In the genomic region with DNA sequence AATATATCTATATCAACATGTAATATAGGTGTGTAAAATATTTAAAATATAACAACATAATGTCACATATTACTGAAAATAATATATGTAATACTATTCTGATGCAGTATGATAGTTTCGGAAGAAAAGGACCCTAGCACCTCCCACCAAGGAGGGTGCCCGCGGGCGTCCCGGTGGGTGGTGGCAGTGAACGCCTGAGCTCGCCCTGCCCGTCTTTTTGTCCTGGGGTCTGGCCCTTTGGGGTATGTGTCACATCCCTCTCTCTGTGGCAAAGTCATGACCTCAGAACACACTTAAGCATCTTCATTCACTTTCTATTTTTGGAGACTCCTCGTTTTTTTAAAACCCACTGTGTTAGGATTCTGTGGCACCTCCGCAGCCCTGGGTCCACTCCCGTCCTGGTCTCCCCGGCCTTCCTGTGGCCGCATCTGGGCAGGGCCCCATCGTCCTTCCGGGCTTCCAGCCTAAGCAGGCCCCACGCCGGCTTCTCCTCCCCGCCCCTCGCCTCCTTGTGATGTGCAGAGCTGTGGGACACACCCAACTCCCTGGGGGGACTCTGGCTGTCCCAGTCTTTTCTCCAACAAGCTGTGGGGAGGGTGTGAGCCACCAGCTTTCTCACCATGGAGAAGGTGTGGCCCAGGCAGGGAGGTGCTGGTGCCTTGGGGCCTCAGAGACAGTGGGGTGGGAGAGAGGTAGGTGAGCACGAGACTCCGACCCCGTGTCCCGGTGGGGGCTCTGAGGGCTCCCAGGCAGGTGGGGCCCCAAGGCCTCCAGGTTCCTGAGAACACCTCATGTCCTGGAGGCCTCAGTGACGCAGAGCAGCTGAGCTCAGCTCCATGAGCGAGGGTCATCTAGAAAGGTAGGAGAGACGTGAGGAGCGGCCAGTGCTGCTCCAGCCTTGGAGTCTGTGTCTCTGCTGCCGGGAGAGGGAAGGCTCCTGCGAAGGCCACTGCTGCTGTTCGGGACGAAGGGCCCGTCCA, we compare ENCODE assay signal across 11 cellular contexts. TPM values are rescaled to one million over a fixed set of nuclear protein-coding genes. Genes with fewer than 3 reads are reported as not detected.
DNase-seq lines count a peak whose midpoint lies in the region; ATAC-seq and TF ChIP-seq lines count a peak whose summit lies in the region.
"Had no signal": no experiment of that assay in that cellular context is flagged by ENCODE, and none has a peak within 500 bp of the region (broad histone marks: within the 10 kb centered on the region; RNA-seq: fewer than 3 reads in every experiment).

No MANE protein-coding gene starts in this region.

- no peak overlapping the region for H2AFZ ChIP-seq in osteoblast (ENCODE audit: low read length)

- peak overlapping the region; percentile 35 to 48 for H3K27ac Mint-ChIP-seq in natural killer cell
- peak overlapping the region in 1 of 2 donors; percentile 12 for H3K27ac Mint-ChIP-seq in natural killer cell treated with Interleukin-12 subunit alpha and Interleukin-12 subunit beta and Interleukin-15 and Interleukin-18, amount 100 ng/mL, for 72 hours
- peak overlapping the region in 2 of 8 donors; percentile 29 to 92 for H3K27ac Mint-ChIP-seq in CD8-positive, alpha-beta memory T cell
- H3K27ac Mint-ChIP-seq: activated CD4-positive, alpha-beta T cell treated with anti-CD3 and anti-CD28 coated beads for 36 hours had no signal

- H3K27me3 ChIP-seq in gastroesophageal sphincter, result no peaks in the 10 kb centered on the region
- no peaks in the 10 kb centered on the region for H3K27me3 ChIP-seq in osteoblast (ENCODE audit: insufficient read depth, low read length)
- no peaks in the 10 kb centered on the region for H3K27me3 ChIP-seq in vagina
- no peaks in the 10 kb centered on the region for H3K27me3 ChIP-seq in CD8-positive, alpha-beta memory T cell (ENCODE audit: insufficient read depth, low read length, poor library complexity, severe bottlenecking)

- CTCF ChIA-PET in CD8-positive, alpha-beta memory T cell (lab: Charles Lee), result interaction anchor here (1.4 to 1.7 kb wide), 2 partner anchors 30 to 40 kb away, joined by 3 to 4 read pairs; no protein-coding TSS in a partner anchor

- peaks cover 18 to 43% of the 10 kb centered on the region in 2 donors for H3K4me1 Mint-ChIP-seq in natural killer cell
- H3K4me1 Mint-ChIP-seq in natural killer cell treated with Interleukin-12 subunit alpha and Interleukin-12 subunit beta and Interleukin-15 and Interleukin-18, amount 100 ng/mL, for 72 hours (ENCODE audit: low read depth in 2 of 2), result peaks cover 13 to 24% of the 10 kb centered on the region in 2 donors
- H3K4me1 Mint-ChIP-seq in CD8-positive, alpha-beta memory T cell, result peaks cover 10 to 21% (median 12%) of the 10 kb centered on the region in 3 donors
- H3K4me1 Mint-ChIP-seq: activated CD4-positive, alpha-beta T cell treated with anti-CD3 and anti-CD28 coated beads for 36 hours had no signal

- intact Hi-C loops in natural killer cell (cut with micrococcal nuclease) (no loop called here), vagina (cut with DNase I) (no loop called here)

- no peaks in the 10 kb centered on the region for H3K27me3 Mint-ChIP-seq in natural killer cell (ENCODE audit: low read depth in 2 of 2)
- H3K27me3 Mint-ChIP-seq in natural killer cell treated with Interleukin-12 subunit alpha and Interleukin-12 subunit beta and Interleukin-15 and Interleukin-18, amount 100 ng/mL, for 72 hours, result no peaks in the 10 kb centered on the region
- H3K27me3 Mint-ChIP-seq in CD8-positive, alpha-beta memory T cell, result no peaks in the 10 kb centered on the region
- H3K27me3 Mint-ChIP-seq: activated CD4-positive, alpha-beta T cell treated with anti-CD3 and anti-CD28 coated beads for 36 hours had no signal

- no peak for TF ChIP-seq POLR2A in gastroesophageal sphincter (IDR thresholded peaks at IDR 0.05)
- no peak for TF ChIP-seq POLR2A in vagina (IDR thresholded peaks at IDR 0.05)

- no peak overlapping the region for H3K4me3 ChIP-seq in gastroesophageal sphincter
- H3K4me3 ChIP-seq in osteoblast (ENCODE audit: insufficient read depth, low read length), result no peak overlapping the region
- no peak overlapping the region for H3K4me3 ChIP-seq in vagina
- no peak overlapping the region for H3K4me3 ChIP-seq in CD8-positive, alpha-beta memory T cell (ENCODE audit: low read length)
- H3K4me3 ChIP-seq: GM12878 had no signal

- DNase-seq in natural killer cell (no peak), osteoblast (ENCODE audit: insufficient read length, low spot score, missing footprints) (no peak), vagina (ENCODE audit: extremely low spot score in 2 of 2) (no peak), NCI-H1930 (lab: John Stamatoyannopoulos, UW) (no peak)
- no peak for DNase-seq in natural killer cell treated with Interleukin-12 subunit alpha and Interleukin-12 subunit beta and Interleukin-15 and Interleukin-18, amount 100 ng/mL, for 72 hours (ENCODE audit: low spot score)
- no peak for DNase-seq in CD8-positive, alpha-beta memory T cell
- DNase-seq: activated CD4-positive, alpha-beta T cell treated with anti-CD3 and anti-CD28 coated beads for 36 hours; activated T-cell treated with anti-CD3 and anti-CD28 coated beads, Interleukin-2, amount 50 U/mL, for 48 hours had no signal

- ATAC-seq in natural killer cell (no peak), gastroesophageal sphincter (no peak), HG03460 (IDR thresholded peaks at IDR 0.05; ENCODE audit: unreplicated experiment) (no peak)
- ATAC-seq in natural killer cell treated with Interleukin-12 subunit alpha and Interleukin-12 subunit beta and Interleukin-15 and Interleukin-18, amount 100 ng/mL, for 72 hours, result no peak
- ATAC-seq: activated CD4-positive, alpha-beta T cell treated with anti-CD3 and anti-CD28 coated beads for 36 hours; GM12878 had no signal

- H3K79me2 ChIP-seq in osteoblast (ENCODE audit: insufficient read depth, low read length), result peaks cover 41% of the 10 kb centered on the region

- peaks cover 3% of the 10 kb centered on the region for H4K20me1 ChIP-seq in osteoblast (ENCODE audit: insufficient read depth, low read length)

- no peak for TF ChIP-seq EP300 in gastroesophageal sphincter (IDR thresholded peaks at IDR 0.05)

- POLR2A ChIA-PET in CD8-positive, alpha-beta memory T cell (lab: Charles Lee), result no interaction called here

- H3K4me2 ChIP-seq in osteoblast (ENCODE audit: insufficient read depth, low read length), result no peak overlapping the region

- no peak overlapping the region for H3K4me3 Mint-ChIP-seq in natural killer cell
- no peak overlapping the region for H3K4me3 Mint-ChIP-seq in natural killer cell treated with Interleukin-12 subunit alpha and Interleukin-12 subunit beta and Interleukin-15 and Interleukin-18, amount 100 ng/mL, for 72 hours
- no peak overlapping the region for H3K4me3 Mint-ChIP-seq in CD8-positive, alpha-beta memory T cell
- H3K4me3 Mint-ChIP-seq: activated CD4-positive, alpha-beta T cell treated with anti-CD3 and anti-CD28 coated beads for 36 hours had no signal

- H3K36me3 ChIP-seq in gastroesophageal sphincter (no peaks in the 10 kb centered on the region), osteoblast (ENCODE audit: insufficient read depth, low read length) (no peaks in the 10 kb centered on the region), vagina (peaks cover 0 to 4% of the 10 kb centered on the region in 2 donors)
- H3K36me3 ChIP-seq in CD8-positive, alpha-beta memory T cell (ENCODE audit: insufficient read depth, low read length), result no peaks in the 10 kb centered on the region

- H3K9me3 ChIP-seq in gastroesophageal sphincter (no peaks in the 10 kb centered on the region), osteoblast (ENCODE audit: low read depth, low read length) (no peaks in the 10 kb centered on the region), vagina (no peaks in the 10 kb centered on the region)
- no peaks in the 10 kb centered on the region for H3K9me3 ChIP-seq in CD8-positive, alpha-beta memory T cell (ENCODE audit: low read length)

- TF ChIP-seq CTCF in natural killer cell (IDR thresholded peaks at IDR 0.05) (no peak), gastroesophageal sphincter (IDR thresholded peaks at IDR 0.05) (no peak), osteoblast (IDR thresholded peaks at IDR 0.05; ENCODE audit: extremely low read depth, low read depth, low read length) (no peak), vagina (IDR thresholded peaks at IDR 0.05) (no peak)

- H3K4me1 ChIP-seq in gastroesophageal sphincter (peaks cover 0 to 97% (median 43%) of the 10 kb centered on the region in 3 donors), osteoblast (ENCODE audit: insufficient read depth, low read length) (peaks cover 16% of the 10 kb centered on the region), vagina (peaks cover 68% of the 10 kb centered on the region)
- H3K4me1 ChIP-seq in CD8-positive, alpha-beta memory T cell (ENCODE audit: insufficient read depth, low read length), result no peaks in the 10 kb centered on the region

- H3K9me3 Mint-ChIP-seq in natural killer cell, result no peaks in the 10 kb centered on the region
- no peaks in the 10 kb centered on the region for H3K9me3 Mint-ChIP-seq in natural killer cell treated with Interleukin-12 subunit alpha and Interleukin-12 subunit beta and Interleukin-15 and Interleukin-18, amount 100 ng/mL, for 72 hours
- no peaks in the 10 kb centered on the region for H3K9me3 Mint-ChIP-seq in CD8-positive, alpha-beta memory T cell

- peak overlapping the region in 3 of 4 donors; percentile 62 to 94 (median 80) for H3K27ac ChIP-seq in gastroesophageal sphincter
- peak overlapping the region; percentile 41 for H3K27ac ChIP-seq in osteoblast (ENCODE audit: low read depth, low read length)
- H3K27ac ChIP-seq in vagina, result peak overlapping the region; percentile 79
- no peak overlapping the region for H3K27ac ChIP-seq in CD8-positive, alpha-beta memory T cell (ENCODE audit: low read depth, low read length)

- WGBS in gastroesophageal sphincter (ENCODE audit: low coverage in 1 of 2), 2 donors, result 77 to 82% methylated on average over 9 to 15 of the region's 32 CpGs

- no peaks in the 10 kb centered on the region for H3K36me3 Mint-ChIP-seq in natural killer cell
- H3K36me3 Mint-ChIP-seq in natural killer cell treated with Interleukin-12 subunit alpha and Interleukin-12 subunit beta and Interleukin-15 and Interleukin-18, amount 100 ng/mL, for 72 hours, result peaks cover 8% of the 10 kb centered on the region
- H3K36me3 Mint-ChIP-seq in CD8-positive, alpha-beta memory T cell, result peaks cover 0 to 16% (median 0%) of the 10 kb centered on the region in 3 donors

RNA-seq across cellular contexts. Expression of a gene that starts 16.5 kb away (rescaled TPM):
- total RNA-seq in natural killer cell (10 to 100 TPM; 23.7 to 29.5 (median 24.4) TPM), gastroesophageal sphincter (10 to 100 TPM; 11.3 to 17.1 (median 14.8) TPM), osteoblast (15.3 and 18.5 TPM in 2 replicates), vagina (14.7 TPM)
- total RNA-seq in natural killer cell treated with Interleukin-12 subunit alpha and Interleukin-12 subunit beta and Interleukin-15 and Interleukin-18, amount 100 ng/mL, for 72 hours, result 10 to 100 TPM; 15.2 to 17.9 TPM
- 1 to 10 TPM; 3.1 to 3.7 TPM for total RNA-seq in CD8-positive, alpha-beta memory T cell
- polyA plus RNA-seq in CD8-positive, alpha-beta memory T cell, result 4.4 TPM
